In genomic region chr17:82064433-82065192, GRCh38 we compare ENCODE assay signal across 7 cellular contexts. TPM values are rescaled to one million over a fixed set of nuclear protein-coding genes. Genes with fewer than 3 reads are reported as not detected.
DNase-seq lines count a peak whose midpoint lies in the region; ATAC-seq, FAIRE-seq and TF ChIP-seq lines count a peak whose summit lies in the region.

No MANE protein-coding gene starts in this region.

- TF ChIP-seq POLR2A in erythroblast (IDR thresholded peaks at IDR 0.05; ENCODE audit: low read length) = no peak

- H3K27ac ChIP-seq in PC-3 (ENCODE audit: low read length) = peak overlapping the region; percentile 20
- peak overlapping the region in 1 of 4 donors; percentile 26 for H3K27ac ChIP-seq in pancreas

- intact Hi-C loops in PC-3 (cut with micrococcal nuclease) (no loop called here), pancreas (cut with DNase I) (no loop called here)

- POLR2A ChIA-PET in PC-3 (lab: Charles Lee; ENCODE audit: unreplicated experiment) = interaction anchor here (0.5 to 0.7 kb wide), 3 partner anchors 13 to 138 kb away, joined by 3 to 5 read pairs (median 4); partner anchors contain the start of genes DCXR, GPS1 and RFNG

- H4K20me1 ChIP-seq in PC-3 (ENCODE audit: low read length) = no peaks in the 10 kb centered on the region

- 7 to 9% methylated on average over 36 of the region's 36 CpGs for WGBS in pancreas, 2 donors

- H3K79me2 ChIP-seq in PC-3 (ENCODE audit: low read length) = peaks cover 29% of the 10 kb centered on the region

- no peaks in the 10 kb centered on the region for H3F3A ChIP-seq in PC-3 (ENCODE audit: low read length, unreplicated experiment)

- H3K36me3 ChIP-seq in HAP-1 (replicated peaks) (peaks cover 47% of the 10 kb centered on the region), PC-3 (ENCODE audit: low read depth, low read length) (peaks cover 26% of the 10 kb centered on the region), pancreas (peaks cover 0 to 17% (median 0%) of the 10 kb centered on the region in 3 donors)

- FAIRE-seq in pancreas (lab: Jason Lieb, UNC) = no peak

- ATAC-seq in PC-3 (peak; percentile 51), esophagus mucosa (peak; percentile 69), pancreas (peak; percentile 14 to 60 (median 51))

- CTCF ChIA-PET in PC-3 (lab: Charles Lee) = interaction anchor here (1.1 kb wide), 1 partner anchor 27 kb away, joined by 3 read pairs; the partner anchor contains the start of gene DCXR

- H3K4me2 ChIP-seq in PC-3 (ENCODE audit: low read length) = peak overlapping the region; percentile 99

- no peaks in the 10 kb centered on the region for H3K9me2 ChIP-seq in PC-3 (replicated peaks; ENCODE audit: low read length)

- H3K9ac ChIP-seq in PC-3 (ENCODE audit: low read length) = peak overlapping the region; percentile 99

- no peak overlapping the region for H2AFZ ChIP-seq in PC-3 (ENCODE audit: low read length)

- H3K9me3 ChIP-seq in HAP-1 = no peaks in the 10 kb centered on the region; the same call in 1 of the 2 replicates
- H3K9me3 ChIP-seq in PC-3 (ENCODE audit: low read length) = no peaks in the 10 kb centered on the region
- H3K9me3 ChIP-seq in pancreas = no peaks in the 10 kb centered on the region

- H3K4me3 ChIP-seq in HAP-1 (peak overlapping the region; percentile 86), PC-3 (ENCODE audit: low read length) (peak overlapping the region; percentile 94), pancreas (peak overlapping the region; percentile 55 to 95 (median 89))

- TSS peak; percentile 55 for BruUV-seq in PC-3 (replicated peaks; lab: Mats Ljungman, UMichigan)

- H3K27me3 ChIP-seq in HAP-1 (ENCODE audit: low read depth) (no peaks in the 10 kb centered on the region), PC-3 (ENCODE audit: low read length) (no peaks in the 10 kb centered on the region), pancreas (no peaks in the 10 kb centered on the region)

- in situ Hi-C loops in HAP-1 (cut with MboI; ENCODE audit: low sequenced_read_pairs) = no loop called here

- DNase-seq in HAP-1 (ENCODE audit: low spot score in 2 of 2) (no peak), PC-3 (peak; percentile 48), pancreas (peak in 1 of 6 donors; percentile 80), iPS-NIHi7 (ENCODE audit: extremely low spot score) (no peak), NCI-H2171 treated with DMSO at 0.1 percent for 48 hours (lab: John Stamatoyannopoulos, UW) (no peak), erythroblast (lab: John Stamatoyannopoulos, UW) (no peak)

- no peak for TF ChIP-seq CTCF in PC-3 (conservative IDR thresholded peaks at IDR 0.05; ENCODE audit: low read depth, low read length)
- no peak for TF ChIP-seq CTCF in pancreas (IDR thresholded peaks at IDR 0.05)

- H3K4me1 ChIP-seq in HAP-1 = peaks cover 7% of the 10 kb centered on the region
- H3K4me1 ChIP-seq in PC-3 (ENCODE audit: insufficient read depth, low read length) = peaks cover 17% of the 10 kb centered on the region
- H3K4me1 ChIP-seq in pancreas = peaks cover 0 to 16% (median 15%) of the 10 kb centered on the region in 3 donors

RNA-seq across cellular contexts. Expression of gene DUS1L, which starts 1.0 kb away (rescaled TPM):
- total RNA-seq in PC-3 (2014; rRNA removed) (205 and 262 TPM in 2 replicates), esophagus mucosa (78.4 TPM), pancreas (10 to 100 TPM; 56.0 to 89.2 (median 63.7) TPM)
- polyA plus RNA-seq in pancreas = 100 to 1,000 TPM; 138 to 186 TPM

RNA-seq across cellular contexts. Expression of gene GPS1, which starts 12.9 kb away (rescaled TPM):
- total RNA-seq in PC-3 (2014; rRNA removed) = 240 and 287 TPM in 2 replicates
- 59.3 TPM for total RNA-seq in esophagus mucosa
- 10 to 100 TPM; 43.0 to 61.9 (median 49.1) TPM for total RNA-seq in pancreas
- 100 to 1,000 TPM; 142 to 149 TPM for polyA plus RNA-seq in pancreas

RNA-seq across cellular contexts. Expression of gene RFNG, which starts 13.0 kb away (rescaled TPM):
- total RNA-seq in PC-3 (2014; rRNA removed) (46.7 and 46.8 TPM in 2 replicates), esophagus mucosa (21.6 TPM), pancreas (10 to 100 TPM; 18.2 to 30.8 (median 28.4) TPM)
- 10 to 100 TPM; 57.9 to 59.1 TPM for polyA plus RNA-seq in pancreas

RNA-seq across cellular contexts. Expression of gene DCXR, which starts 27.1 kb away (rescaled TPM):
- total RNA-seq in PC-3 (2014; rRNA removed) (135 and 142 TPM in 2 replicates), esophagus mucosa (138 TPM), pancreas (10 to 100 TPM; 34.8 to 87.4 (median 51.1) TPM)
- 100 to 1,000 TPM in 1 of 2 donors, 10 to 100 TPM in 1; 86.7 to 108 TPM for polyA plus RNA-seq in pancreas

RNA-seq across cellular contexts. Expression of gene RAC3, which starts 33.1 kb away (rescaled TPM):
- total RNA-seq in PC-3 (2014; rRNA removed) = 46.8 and 52.2 TPM in 2 replicates
- total RNA-seq in esophagus mucosa = 6.2 TPM
- total RNA-seq in pancreas = 1 to 10 TPM in 5 of 6 donors, under 1 TPM in 1; 0.97 to 3.3 (median 1.9) TPM
- 10 to 100 TPM in 1 of 2 donors, 1 to 10 TPM in 1; 6.0 to 12.6 TPM for polyA plus RNA-seq in pancreas
